ENCODE assay signal across 24 cellular contexts in the genomic region with DNA sequence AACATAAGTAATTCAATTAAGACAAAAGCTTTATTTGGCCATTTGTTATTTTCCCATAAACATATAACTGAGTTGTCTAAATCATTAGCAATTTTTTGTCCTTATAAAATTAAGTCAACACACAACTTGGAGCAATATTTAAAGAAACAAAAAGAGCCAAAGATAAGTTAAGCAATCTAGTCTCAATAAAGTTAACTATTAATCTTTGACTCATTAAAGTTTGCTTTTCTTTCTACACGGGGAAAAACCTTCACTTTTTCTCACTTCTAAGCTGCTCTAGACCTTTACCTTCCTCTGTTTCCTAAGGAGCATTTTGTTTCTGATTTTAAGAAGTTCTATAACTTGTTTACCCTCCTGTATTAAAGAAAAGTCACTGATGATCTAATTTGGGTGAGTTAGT.
"Had no signal": no experiment of that assay in that cellular context is flagged by ENCODE, and none has a peak within 500 bp of the region (broad histone marks: within the 10 kb centered on the region; RNA-seq: fewer than 3 reads in every experiment).

No MANE protein-coding gene starts in this region.

- H3K9me3 ChIP-seq: ascending aorta had no signal

- H3K27ac ChIP-seq: ascending aorta, KMS-11 had no signal

- H3K4me2 ChIP-seq: KMS-11 had no signal

- H3K27me3 ChIP-seq: ascending aorta had no signal

- H3K9ac ChIP-seq: KMS-11 had no signal

- H3K4me3 ChIP-seq: ascending aorta had no signal

- DNase-seq: activated CD4-positive, alpha-beta T cell treated with anti-CD3 and anti-CD28 coated beads for 48 hours; activated CD4-positive, alpha-beta T cell treated with anti-CD3 and anti-CD28 coated beads, Interleukin-2, amount 50 U/mL, for 4 hours; activated CD4-positive, CD25-positive, alpha-beta regulatory T cell treated with anti-CD3 and anti-CD28 coated beads, Interleukin-2, amount 50 U/mL, for 72 hours; activated CD8-positive, alpha-beta memory T cell treated with anti-CD3 and anti-CD28 coated beads, Interleukin-2, amount 50 U/mL, for 48 hours; activated CD8-positive, alpha-beta T cell treated with anti-CD3 and anti-CD28 coated beads, Interleukin-2, amount 10 ng/mL, durations not matched to agents 7 days and 5 days; activated effector memory CD4-positive, alpha-beta T cell treated with Interleukin-2 at 50 U/mL for 16 hours; activated naive CD4-positive, alpha-beta T cell treated with Interleukin-2 at 50 U/mL for 16 hours; activated naive CD8-positive, alpha-beta T cell treated with anti-CD3 and anti-CD28 coated beads, Interleukin-2, amount 50 U/mL, for 24 hours; activated T-cell treated with anti-CD3 and anti-CD28 coated beads, Interleukin-2, amount 50 U/mL, for 24 hours; amniotic stem cell; NCI-H1092; NCI-H1417; NCI-H2107; NCI-H2171 treated with DMSO at 0.1 percent for 48 hours; NCI-H345; NCI-H510A; NCI-H526 treated with DMSO at 0.1 percent for 48 hours; NCI-H82; PC-3; SHP77 treated with DMSO at 0.1 percent for 48 hours had no signal

- ATAC-seq: activated CD8-positive, alpha-beta T cell treated with anti-CD3 and anti-CD28 coated beads, Interleukin-2, amount 10 ng/mL, durations not matched to agents 7 days and 5 days; activated naive CD4-positive, alpha-beta T cell treated with anti-CD3 and anti-CD28 coated beads, Interleukin-2, amount 50 U/mL, for 72 hours; activated naive CD8-positive, alpha-beta T cell treated with anti-CD3 and anti-CD28 coated beads, Interleukin-2, amount 50 U/mL, for 24 hours; PC-3; WTC11 had no signal

- H3K4me1 ChIP-seq: ascending aorta had no signal

- H3K36me3 ChIP-seq: ascending aorta had no signal
